ENCODE assay signal across 8 cellular contexts in the genomic region with DNA sequence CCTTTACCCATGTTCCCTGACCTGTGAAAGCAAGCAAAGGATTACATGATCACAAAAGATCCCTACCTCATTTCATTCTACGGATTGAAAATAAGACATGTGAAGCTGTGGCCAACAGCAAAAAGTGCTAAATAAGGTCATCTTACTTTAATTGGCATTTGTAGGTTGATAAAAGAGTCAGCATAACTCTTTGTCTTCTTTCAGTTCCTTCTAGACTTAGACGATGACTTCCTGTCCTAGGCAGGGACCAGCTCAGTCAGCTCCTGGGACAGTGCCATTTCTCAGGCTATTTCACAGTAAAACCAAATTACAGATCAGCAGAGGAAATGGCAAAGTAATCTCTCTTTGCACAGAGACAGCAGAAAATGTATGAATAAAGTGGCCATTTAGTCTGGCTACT.
A peak's percentile ranks its signal among the peaks of the same experiment; 100 is the strongest.
DNase-seq lines count a peak whose midpoint lies in the region; ATAC-seq and TF ChIP-seq lines count a peak whose summit lies in the region.

No MANE protein-coding gene starts in this region.

- in situ Hi-C loops in IMR-90 (cut with MboI; ENCODE audit: low sequenced_read_pairs), result no loop called here

- no peak overlapping the region for H3K4ac ChIP-seq in IMR-90 (ENCODE audit: low read depth, low read length)

- peak overlapping the region; percentile 80; the same call in 1 of the 2 replicates for H4K5ac ChIP-seq in IMR-90 (ENCODE audit: low read depth, low read length)

- H3K4me1 ChIP-seq in IMR-90 (ENCODE audit: control insufficient read depth, insufficient read depth, low read length), result 0 out of 2 replicates have a peak, but pooled peaks cover 2% of the 10 kb centered on the region
- no peaks in the 10 kb centered on the region for H3K4me1 ChIP-seq in right atrium auricular region

- H2BK20ac ChIP-seq in IMR-90 (ENCODE audit: low read depth, low read length), result no peak overlapping the region

- POLR2A ChIA-PET in IMR-90 (lab: Charles Lee; ENCODE audit: unreplicated experiment), result no interaction called here

- H2BK5ac ChIP-seq in IMR-90 (ENCODE audit: low read depth, low read length, poor library complexity, severe bottlenecking), result no peak overlapping the region

- no peak for TF ChIP-seq CTCF in GM12865 (IDR thresholded peaks at IDR 0.05; ENCODE audit: insufficient read depth, low read depth, low read length, missing control alignments)
- no peak for TF ChIP-seq CTCF in IMR-90 (conservative IDR thresholded peaks at IDR 0.05; ENCODE audit: low read depth, low read length)
- TF ChIP-seq CTCF in right atrium auricular region (IDR thresholded peaks at IDR 0.05), result no peak

- CTCF ChIA-PET in IMR-90 (lab: Yijun Ruan, JAX), result interaction anchor here (1.3 kb wide), 1 partner anchor 11 kb away, joined by 5 read pairs; no protein-coding TSS in a partner anchor

- peak overlapping the region in 1 of 2 experiments; percentile 53; a peak in 2 of 4 replicates for H4K8ac ChIP-seq in IMR-90 (ENCODE audit: low read depth in 2 of 2, low read length in 2 of 2)

- no peaks in the 10 kb centered on the region for H4K20me1 ChIP-seq in IMR-90 (ENCODE audit: insufficient read depth, low read length)

- no peak for TF ChIP-seq POLR2A in IMR-90 (IDR thresholded peaks at IDR 0.05; ENCODE audit: low read depth, low read length)

- no peak overlapping the region for H4K91ac ChIP-seq in IMR-90 (ENCODE audit: insufficient read depth, low read depth, low read length)

- no peak overlapping the region for H3K18ac ChIP-seq in IMR-90 (ENCODE audit: low read depth, low read length)

- H3K56ac ChIP-seq in IMR-90 (ENCODE audit: extremely low read depth, insufficient read depth, low read length), result no peak overlapping the region

- no CpG with 5 or more reads among the region's 2 CpGs for WGBS in IMR-90 (ENCODE audit: extremely low coverage in 2 of 2, insufficient read length in 1 of 2), 2 experiments

- no TSS peak for BruUV-seq in IMR-90 (replicated peaks; lab: Mats Ljungman, UMichigan)

- H3K4me2 ChIP-seq in IMR-90 (ENCODE audit: low read depth, low read length), result no peak overlapping the region

- no peaks in the 10 kb centered on the region for H3K9me1 ChIP-seq in IMR-90 (ENCODE audit: insufficient read depth, low read length)

- no peaks in the 10 kb centered on the region for H3K27me3 ChIP-seq in IMR-90 (ENCODE audit: control insufficient read depth, insufficient read depth, low read length)
- H3K27me3 ChIP-seq in right atrium auricular region, result no peaks in the 10 kb centered on the region

- H3K4me3 ChIP-seq in GM12865 (ENCODE audit: low read depth, low read length), result no peak overlapping the region
- H3K4me3 ChIP-seq in IMR-90 (ENCODE audit: insufficient read depth, low read depth, low read length), result no peak overlapping the region
- no peak overlapping the region for H3K4me3 ChIP-seq in right atrium auricular region

- H2AK5ac ChIP-seq in IMR-90 (ENCODE audit: low read depth, low read length), result no peak overlapping the region

- peak; percentile 87 for ATAC-seq in GM21786 (IDR thresholded peaks at IDR 0.05; ENCODE audit: unreplicated experiment)
- ATAC-seq in IMR-90 (ENCODE audit: low read depth), result no peak

- H3K79me1 ChIP-seq in IMR-90 (ENCODE audit: low read depth in 1 of 2, low read length in 2 of 2), result no peaks in the 10 kb centered on the region

- H3K9ac ChIP-seq in IMR-90 (ENCODE audit: low read depth, low read length), result no peak overlapping the region

- H2AK9ac ChIP-seq in IMR-90 (replicated peaks; ENCODE audit: low read depth, low read length, poor library complexity), result no peak overlapping the region

- no peak overlapping the region for H3K14ac ChIP-seq in IMR-90 (replicated peaks; ENCODE audit: low read depth, low read length)

- no peak overlapping the region for H3K27ac ChIP-seq in IMR-90 (ENCODE audit: insufficient read depth, low read length)
- no peak overlapping the region for H3K27ac ChIP-seq in right atrium auricular region

- DNase-seq in GM12865 (ENCODE audit: low read depth) (peak; percentile 77), IMR-90 (no peak), right atrium auricular region (ENCODE audit: low spot score) (peak; percentile 64), SKM-1 (lab: John Stamatoyannopoulos, UW; ENCODE audit: unreplicated experiment) (no peak), NCI-H2107 (lab: John Stamatoyannopoulos, UW) (no peak), SIG-M5 treated with dmso at 0.1 percent for 504 hours (lab: John Stamatoyannopoulos, UW; ENCODE audit: unreplicated experiment) (no peak)
- DNase-seq in effector CD8-positive, alpha-beta T cell (lab: John Stamatoyannopoulos, UW), result no peak

- H3K9me3 ChIP-seq in IMR-90 (ENCODE audit: control insufficient read depth, insufficient read depth, low read length) (no peaks in the 10 kb centered on the region), right atrium auricular region (no peaks in the 10 kb centered on the region)

- no peak for TF ChIP-seq RAD21 in IMR-90 (IDR thresholded peaks at IDR 0.05; ENCODE audit: low read length)

- H2AFZ ChIP-seq in IMR-90 (replicated peaks; ENCODE audit: low read length, poor library complexity), result no peak overlapping the region

- dilution Hi-C loops in IMR-90 (cut with HindIII; ENCODE audit: low sequenced_read_pairs, unreplicated experiment), result no loop called here

- H3K36me3 ChIP-seq in IMR-90 (ENCODE audit: control insufficient read depth, insufficient read depth, low read length) (no peaks in the 10 kb centered on the region), right atrium auricular region (no peaks in the 10 kb centered on the region)

- intact Hi-C loops in IMR-90 (cut with micrococcal nuclease), result no loop called here

- no peak overlapping the region for H3K23ac ChIP-seq in IMR-90 (ENCODE audit: low read depth, low read length)

- H2BK15ac ChIP-seq in IMR-90 (ENCODE audit: low read depth, low read length), result no peak overlapping the region

- no peak overlapping the region for H2BK120ac ChIP-seq in IMR-90 (ENCODE audit: low read depth, low read length)

TF ChIP-seq in IMR-90, 13 proteins besides CTCF, POLR2A, EP300 and RAD21:
- TF ChIP-seq RFX5 (IDR thresholded peaks at IDR 0.05; ENCODE audit: low read depth, low read length) (no peak), MAFK (IDR thresholded peaks at IDR 0.05; ENCODE audit: low read depth, low read length) (no peak), RCOR1 (IDR thresholded peaks at IDR 0.05; ENCODE audit: insufficient replicate concordance, low read length) (no peak), FOS (IDR thresholded peaks at IDR 0.05; ENCODE audit: low read depth, low read length) (no peak), NFE2L2 (IDR thresholded peaks at IDR 0.05; ENCODE audit: low read depth, low read length) (no peak), SMC3 (IDR thresholded peaks at IDR 0.05; ENCODE audit: low read depth, low read length) (no peak), CHD1 (IDR thresholded peaks at IDR 0.05; ENCODE audit: low read depth, low read length) (no peak), CEBPB (IDR thresholded peaks at IDR 0.05; ENCODE audit: low read depth, low read length) (no peak), MXI1 (IDR thresholded peaks at IDR 0.05; ENCODE audit: borderline replicate concordance, low read depth, low read length) (no peak), MAZ (IDR thresholded peaks at IDR 0.05; ENCODE audit: borderline replicate concordance, low read depth, low read length) (no peak), BHLHE40 (IDR thresholded peaks at IDR 0.05; ENCODE audit: low read depth, low read length) (no peak)
- TF ChIP-seq, protein P1, sequence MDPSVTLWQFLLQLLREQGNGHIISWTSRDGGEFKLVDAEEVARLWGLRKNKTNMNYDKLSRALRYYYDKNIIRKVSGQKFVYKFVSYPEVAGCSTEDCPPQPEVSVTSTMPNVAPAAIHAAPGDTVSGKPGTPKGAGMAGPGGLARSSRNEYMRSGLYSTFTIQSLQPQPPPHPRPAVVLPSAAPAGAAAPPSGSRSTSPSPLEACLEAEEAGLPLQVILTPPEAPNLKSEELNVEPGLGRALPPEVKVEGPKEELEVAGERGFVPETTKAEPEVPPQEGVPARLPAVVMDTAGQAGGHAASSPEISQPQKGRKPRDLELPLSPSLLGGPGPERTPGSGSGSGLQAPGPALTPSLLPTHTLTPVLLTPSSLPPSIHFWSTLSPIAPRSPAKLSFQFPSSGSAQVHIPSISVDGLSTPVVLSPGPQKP (IDR thresholded peaks at IDR 0.05; ENCODE audit: borderline replicate concordance, low read depth, low read length), result no peak
- TF ChIP-seq, protein P2, sequence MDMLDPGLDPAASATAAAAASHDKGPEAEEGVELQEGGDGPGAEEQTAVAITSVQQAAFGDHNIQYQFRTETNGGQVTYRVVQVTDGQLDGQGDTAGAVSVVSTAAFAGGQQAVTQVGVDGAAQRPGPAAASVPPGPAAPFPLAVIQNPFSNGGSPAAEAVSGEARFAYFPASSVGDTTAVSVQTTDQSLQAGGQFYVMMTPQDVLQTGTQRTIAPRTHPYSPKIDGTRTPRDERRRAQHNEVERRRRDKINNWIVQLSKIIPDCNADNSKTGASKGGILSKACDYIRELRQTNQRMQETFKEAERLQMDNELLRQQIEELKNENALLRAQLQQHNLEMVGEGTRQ (IDR thresholded peaks at IDR 0.05; ENCODE audit: low read depth, low read length), result no peak

Comparison
In these comparisons a context has a peak if more than half of its experiments do, and no peak if none do; other contexts are left out.
1. DNase-seq: peak in GM12865 (single experiment) and right atrium auricular region (single experiment); none in IMR-90 (single experiment), SKM-1 (single experiment), NCI-H2107 (single experiment), effector CD8-positive, alpha-beta T cell (single experiment) and SIG-M5 treated with dmso at 0.1 percent for 504 hours (single experiment).